1 cellular context compared by ENCODE assay signal in genomic region chr16:11949527-11949926, GRCh38.
TF ChIP-seq lines count a peak whose summit lies in the region.

No MANE protein-coding gene starts in this region.

TF ChIP-seq in H1, 55 proteins besides CTCF, POLR2A, EP300 and RAD21 (continued from another document):
- TF ChIP-seq CHD1 (IDR thresholded peaks at IDR 0.05; ENCODE audit: low read depth, low read length): no peak
- TF ChIP-seq JUND (IDR thresholded peaks at IDR 0.05; ENCODE audit: low read length): no peak
- no peak for TF ChIP-seq GABPA (IDR thresholded peaks at IDR 0.05; ENCODE audit: borderline replicate concordance, insufficient read depth, low read length)
- TF ChIP-seq POLR2AphosphoS5 (IDR thresholded peaks at IDR 0.05; ENCODE audit: low read depth, low read length): no peak
- TF ChIP-seq JUN (IDR thresholded peaks at IDR 0.05; ENCODE audit: low read depth, low read length): no peak
- no peak for TF ChIP-seq SUZ12 (IDR thresholded peaks at IDR 0.05; ENCODE audit: low read length)
- TF ChIP-seq, protein P1, sequence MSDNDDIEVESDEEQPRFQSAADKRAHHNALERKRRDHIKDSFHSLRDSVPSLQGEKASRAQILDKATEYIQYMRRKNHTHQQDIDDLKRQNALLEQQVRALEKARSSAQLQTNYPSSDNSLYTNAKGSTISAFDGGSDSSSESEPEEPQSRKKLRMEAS (IDR thresholded peaks at IDR 0.05): no peak
- TF ChIP-seq NRF1 (IDR thresholded peaks at IDR 0.05; ENCODE audit: low read depth, low read length): no peak
